23 cellular contexts compared by ENCODE assay signal in the genomic region with DNA sequence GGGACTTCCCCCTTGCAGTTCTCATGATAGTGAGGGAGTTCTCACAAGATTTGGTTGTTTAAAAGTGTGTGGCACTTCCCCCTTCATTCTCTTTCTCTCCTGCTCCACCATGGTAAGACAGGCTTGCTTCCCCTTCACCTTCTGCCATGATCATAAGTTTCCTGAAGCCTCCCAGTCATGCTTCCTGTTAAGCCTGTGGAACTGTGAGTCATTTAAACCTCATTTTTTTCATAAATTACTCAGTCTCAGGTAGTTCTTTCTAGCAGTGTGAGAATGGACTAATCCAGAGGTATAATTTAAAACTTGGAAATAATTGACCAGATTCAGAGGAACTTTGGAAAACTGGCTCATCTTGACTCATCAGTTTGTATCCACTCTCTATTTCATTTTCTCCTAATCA.
"Had no signal": no experiment of that assay in that cellular context is flagged by ENCODE, and none has a peak within 500 bp of the region (broad histone marks: within the 10 kb centered on the region; RNA-seq: fewer than 3 reads in every experiment).

No MANE protein-coding gene starts in this region.

- H3K36me3 Mint-ChIP-seq: activated CD4-positive, alpha-beta memory T cell treated with anti-CD3 and anti-CD28 coated beads for 36 hours; activated naive CD4-positive, alpha-beta T cell treated with anti-CD3 and anti-CD28 coated beads, Interleukin-2, amount 10 ng/mL, durations not matched to agents 7 days and 5 days; natural killer cell; type B pancreatic cell had no signal

- ATAC-seq: activated naive CD8-positive, alpha-beta T cell treated with anti-CD3 and anti-CD28 coated beads, Interleukin-2, amount 50 U/mL, for 24 hours; body of pancreas; left lung; natural killer cell; T-helper 17 cell had no signal

- H3K4me1 Mint-ChIP-seq: activated naive CD4-positive, alpha-beta T cell treated with anti-CD3 and anti-CD28 coated beads, Interleukin-2, amount 10 ng/mL, durations not matched to agents 7 days and 5 days; activated naive CD8-positive, alpha-beta T cell treated with anti-CD3 and anti-CD28 coated beads, Interleukin-2, amount 50 U/mL, for 24 hours; natural killer cell; T-helper 17 cell had no signal

- H3K9me3 Mint-ChIP-seq: activated naive CD4-positive, alpha-beta T cell treated with anti-CD3 and anti-CD28 coated beads, Interleukin-2, amount 10 ng/mL, durations not matched to agents 7 days and 5 days; activated naive CD8-positive, alpha-beta T cell treated with anti-CD3 and anti-CD28 coated beads, Interleukin-2, amount 50 U/mL, for 24 hours; type B pancreatic cell had no signal

- H3K9me3 ChIP-seq: body of pancreas, left lung, right atrium auricular region, spleen, thoracic aorta, vagina had no signal

- H3K27me3 Mint-ChIP-seq: activated CD4-positive, alpha-beta memory T cell treated with anti-CD3 and anti-CD28 coated beads for 36 hours; activated naive CD4-positive, alpha-beta T cell treated with anti-CD3 and anti-CD28 coated beads, Interleukin-2, amount 10 ng/mL, durations not matched to agents 7 days and 5 days; activated naive CD8-positive, alpha-beta T cell treated with anti-CD3 and anti-CD28 coated beads, Interleukin-2, amount 50 U/mL, for 24 hours; progenitor cell of endocrine pancreas; T-helper 17 cell; type B pancreatic cell had no signal

- H3K4me3 Mint-ChIP-seq: activated CD4-positive, alpha-beta memory T cell treated with anti-CD3 and anti-CD28 coated beads for 36 hours; activated naive CD4-positive, alpha-beta T cell treated with anti-CD3 and anti-CD28 coated beads, Interleukin-2, amount 10 ng/mL, durations not matched to agents 7 days and 5 days; activated naive CD8-positive, alpha-beta T cell treated with anti-CD3 and anti-CD28 coated beads, Interleukin-2, amount 50 U/mL, for 24 hours; natural killer cell; T-helper 17 cell; type B pancreatic cell had no signal

- H3K4me3 ChIP-seq: body of pancreas, left lung, lung, right atrium auricular region, spleen, thoracic aorta, vagina had no signal

- DNase-seq: activated CD4-positive, alpha-beta memory T cell treated with anti-CD3 and anti-CD28 coated beads for 36 hours; activated CD4-positive, alpha-beta T cell treated with anti-CD3 and anti-CD28 coated beads for 48 hours; activated CD4-positive, CD25-positive, alpha-beta regulatory T cell; activated effector memory CD4-positive, alpha-beta T cell treated with anti-CD3 and anti-CD28 coated beads, Interleukin-2, amount 50 U/mL, for 16 hours; activated naive CD4-positive, alpha-beta T cell treated with anti-CD3 and anti-CD28 coated beads, Interleukin-2, amount 10 ng/mL, durations not matched to agents 7 days and 5 days; activated naive CD8-positive, alpha-beta T cell treated with anti-CD3 and anti-CD28 coated beads, Interleukin-2, amount 50 U/mL, for 24 hours; body of pancreas; effector memory CD4-positive, alpha-beta T cell; foreskin fibroblast; kidney; left lung; midbrain; natural killer cell; spleen; stimulated activated CD4-positive, alpha-beta T cell treated with anti-CD3 and anti-CD28 coated beads, Interleukin-4, amount 100 ng/mL, for 1 hour; stimulated activated naive CD4-positive, alpha-beta T cell treated with Interleukin-2 at 50 U/mL for 16 hours; T-helper 17 cell had no signal

- H3K27ac ChIP-seq: body of pancreas, left lung, right atrium auricular region, spleen, thoracic aorta, vagina had no signal

- H3K4me1 ChIP-seq: body of pancreas, left lung, right atrium auricular region, spleen, vagina had no signal

- H3K36me3 ChIP-seq: left lung, right atrium auricular region, spleen, thoracic aorta, vagina had no signal

- H3K27ac Mint-ChIP-seq: activated CD4-positive, alpha-beta memory T cell treated with anti-CD3 and anti-CD28 coated beads for 36 hours; activated naive CD4-positive, alpha-beta T cell treated with anti-CD3 and anti-CD28 coated beads, Interleukin-2, amount 10 ng/mL, durations not matched to agents 7 days and 5 days; activated naive CD8-positive, alpha-beta T cell treated with anti-CD3 and anti-CD28 coated beads, Interleukin-2, amount 50 U/mL, for 24 hours; natural killer cell; progenitor cell of endocrine pancreas; T-helper 17 cell; type B pancreatic cell had no signal

- H3K27me3 ChIP-seq: body of pancreas, left lung, right atrium auricular region, spleen, vagina had no signal
